ENCODE assay signal across 19 cellular contexts in the genomic region with DNA sequence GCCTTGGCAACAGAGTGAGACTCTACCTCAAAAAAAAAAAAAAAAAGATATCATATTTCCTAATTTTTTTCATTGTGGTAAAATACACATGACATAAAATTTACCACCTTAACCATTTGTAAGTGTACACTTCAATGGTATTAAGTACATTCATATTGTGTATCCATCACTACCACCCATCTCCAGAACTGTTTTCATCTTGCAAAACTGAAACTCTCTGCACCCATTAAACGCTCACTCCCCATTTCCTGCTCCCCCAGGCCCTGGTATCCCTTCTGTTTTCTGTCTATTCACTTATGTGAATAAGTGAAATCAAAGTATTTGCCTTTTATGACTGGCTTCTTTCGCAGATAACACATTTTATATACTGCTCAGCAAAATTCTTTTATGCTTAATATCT. TPM values are rescaled to one million over a fixed set of nuclear protein-coding genes. Genes with fewer than 3 reads are reported as not detected.
DNase-seq lines count a peak whose midpoint lies in the region; ATAC-seq, FAIRE-seq and TF ChIP-seq lines count a peak whose summit lies in the region.
"Had no signal": no experiment of that assay in that cellular context is flagged by ENCODE, and none has a peak within 500 bp of the region (broad histone marks: within the 10 kb centered on the region; RNA-seq: fewer than 3 reads in every experiment).

No MANE protein-coding gene starts in this region.

- peaks cover 77% of the 10 kb centered on the region for H3K4me1 ChIP-seq in CD4-positive, CD25-positive, alpha-beta regulatory T cell (ENCODE audit: control insufficient read depth, insufficient read depth, low read length, poor library complexity, severe bottlenecking)
- H3K4me1 ChIP-seq in CD8-positive, alpha-beta memory T cell (ENCODE audit: insufficient read depth, low read length) = peaks cover 85% of the 10 kb centered on the region

- no peak for FAIRE-seq in GM12892 (lab: Jason Lieb, UNC)
- FAIRE-seq: bronchial epithelial cell, GM19239 had no signal

- intact Hi-C loops in activated T-helper 2 cell treated with anti-CD3 and anti-CD28 coated beads, Interferon-gamma antibody, Interleukin-2, Interleukin-4, amounts not matched to agents 10 μg/mL and 5 μg/mL and 100 μg/mL, durations not matched to agents 14 hours and 24 hours and 36 hours (cut with micrococcal nuclease) = no loop called here

- no peak overlapping the region for H3K4me3 ChIP-seq in CD4-positive, CD25-positive, alpha-beta regulatory T cell (ENCODE audit: low read depth, low read length)
- H3K4me3 ChIP-seq in CD8-positive, alpha-beta memory T cell (ENCODE audit: low read length) = no peak overlapping the region
- H3K4me3 ChIP-seq: BLaER1, thyroid gland had no signal

- H3K9me3 Mint-ChIP-seq in CD4-positive, CD25-positive, alpha-beta regulatory T cell = no peaks in the 10 kb centered on the region
- H3K9me3 Mint-ChIP-seq in CD8-positive, alpha-beta memory T cell = no peaks in the 10 kb centered on the region
- H3K9me3 Mint-ChIP-seq in activated T-helper 2 cell treated with anti-CD3 and anti-CD28 coated beads, Interferon-gamma antibody, Interleukin-2, Interleukin-4, amounts not matched to agents 10 μg/mL and 5 μg/mL and 100 μg/mL, durations not matched to agents 14 hours and 24 hours and 36 hours = no peaks in the 10 kb centered on the region
- no peaks in the 10 kb centered on the region for H3K9me3 Mint-ChIP-seq in naive B cell
- H3K9me3 Mint-ChIP-seq: mesothelial cell of epicardium had no signal

- POLR2A ChIA-PET in CD8-positive, alpha-beta memory T cell (lab: Charles Lee) = interaction anchor here (0.9 kb wide), 1 partner anchor 11 kb away, joined by 3 read pairs; no protein-coding TSS in a partner anchor

- H3K36me3 ChIP-seq in CD4-positive, CD25-positive, alpha-beta regulatory T cell (ENCODE audit: control insufficient read depth, insufficient read depth, low read length) = peaks cover 35% of the 10 kb centered on the region
- H3K36me3 ChIP-seq in CD8-positive, alpha-beta memory T cell (ENCODE audit: insufficient read depth, low read length) = peaks cover 23% of the 10 kb centered on the region

- CTCF ChIA-PET in CD8-positive, alpha-beta memory T cell (lab: Charles Lee) = interaction anchor here (1.9 kb wide), 1 partner anchor 34 kb away, joined by 4 read pairs; no protein-coding TSS in a partner anchor

- H3K4me3 Mint-ChIP-seq in CD4-positive, CD25-positive, alpha-beta regulatory T cell = peak overlapping the region; percentile 1 to 62 (median 46)
- H3K4me3 Mint-ChIP-seq in CD8-positive, alpha-beta memory T cell = peak overlapping the region in 5 of 7 donors; percentile 6 to 65 (median 30)
- no peak overlapping the region for H3K4me3 Mint-ChIP-seq in activated T-helper 2 cell treated with anti-CD3 and anti-CD28 coated beads, Interferon-gamma antibody, Interleukin-2, Interleukin-4, amounts not matched to agents 10 μg/mL and 5 μg/mL and 100 μg/mL, durations not matched to agents 14 hours and 24 hours and 36 hours (ENCODE audit: low read depth)
- no peak overlapping the region for H3K4me3 Mint-ChIP-seq in naive B cell
- H3K4me3 Mint-ChIP-seq: mesothelial cell of epicardium had no signal

- peaks cover 23 to 83% (median 39%) of the 10 kb centered on the region in 4 donors for H3K4me1 Mint-ChIP-seq in CD4-positive, CD25-positive, alpha-beta regulatory T cell
- peaks cover 55 to 78% (median 62%) of the 10 kb centered on the region in 3 donors for H3K4me1 Mint-ChIP-seq in CD8-positive, alpha-beta memory T cell
- H3K4me1 Mint-ChIP-seq in activated T-helper 2 cell treated with anti-CD3 and anti-CD28 coated beads, Interferon-gamma antibody, Interleukin-2, Interleukin-4, amounts not matched to agents 10 μg/mL and 5 μg/mL and 100 μg/mL, durations not matched to agents 14 hours and 24 hours and 36 hours (ENCODE audit: low read depth) = peaks cover 44% of the 10 kb centered on the region
- peaks cover 18 to 38% (median 19%) of the 10 kb centered on the region in 3 donors for H3K4me1 Mint-ChIP-seq in naive B cell
- H3K4me1 Mint-ChIP-seq: mesothelial cell of epicardium had no signal

- no peak for TF ChIP-seq POLR2A in GM12892 (IDR thresholded peaks at IDR 0.05; ENCODE audit: low read depth, low read length)

- ATAC-seq in CD4-positive, CD25-positive, alpha-beta regulatory T cell (ENCODE audit: low read depth in 2 of 2) = no peak
- no peak for ATAC-seq in naive B cell (ENCODE audit: low read depth in 2 of 2)

- H3K27ac Mint-ChIP-seq in CD4-positive, CD25-positive, alpha-beta regulatory T cell = peak overlapping the region; percentile 33 to 93 (median 53)
- peak overlapping the region; percentile 54 to 97 (median 80) for H3K27ac Mint-ChIP-seq in CD8-positive, alpha-beta memory T cell
- peak overlapping the region; percentile 71 for H3K27ac Mint-ChIP-seq in activated T-helper 2 cell treated with anti-CD3 and anti-CD28 coated beads, Interferon-gamma antibody, Interleukin-2, Interleukin-4, amounts not matched to agents 10 μg/mL and 5 μg/mL and 100 μg/mL, durations not matched to agents 14 hours and 24 hours and 36 hours
- H3K27ac Mint-ChIP-seq in naive B cell = peak overlapping the region in 4 of 6 donors; percentile 3 to 91 (median 23)
- H3K27ac Mint-ChIP-seq: mesothelial cell of epicardium had no signal

- H3K9me3 ChIP-seq in CD4-positive, CD25-positive, alpha-beta regulatory T cell (ENCODE audit: control insufficient read depth in 2 of 2, low read length in 2 of 2) = no peaks in the 10 kb centered on the region
- no peaks in the 10 kb centered on the region for H3K9me3 ChIP-seq in CD8-positive, alpha-beta memory T cell (ENCODE audit: low read length)
- H3K9me3 ChIP-seq: BLaER1, thyroid gland had no signal

- DNase-seq in CD4-positive, CD25-positive, alpha-beta regulatory T cell = peak in 1 of 3 donors; percentile 78
- no peak for DNase-seq in CD8-positive, alpha-beta memory T cell
- DNase-seq in activated T-helper 2 cell treated with anti-CD3 and anti-CD28 coated beads, Interferon-gamma antibody, Interleukin-2, Interleukin-4, amounts not matched to agents 10 μg/mL and 5 μg/mL and 100 μg/mL, durations not matched to agents 14 hours and 24 hours and 36 hours (ENCODE audit: low spot score) = peak; percentile 31
- DNase-seq in naive B cell (no peak), anterior cingulate cortex (lab: John Stamatoyannopoulos, UW) (no peak), NCI-H69 (lab: John Stamatoyannopoulos, UW) (no peak), GM12892 (ENCODE audit: insufficient read length) (no peak)
- DNase-seq: activated CD4-positive, alpha-beta T cell treated with anti-CD3 and anti-CD28 coated beads for 1 hour; activated effector memory CD4-positive, alpha-beta T cell treated with Interleukin-2 at 50 U/mL for 16 hours; hippocampal formation; NCI-H1694; NCI-H510A; Right ventricle myocardium superior; stimulated activated CD4-positive, alpha-beta T cell treated with anti-CD3 and anti-CD28 coated beads, Interleukin-4, amount 100 ng/mL, for 1 hour had no signal

- H3K27ac ChIP-seq in CD4-positive, CD25-positive, alpha-beta regulatory T cell (ENCODE audit: insufficient read depth, low read length, poor library complexity, severe bottlenecking) = peak overlapping the region; percentile 63
- H3K27ac ChIP-seq in CD8-positive, alpha-beta memory T cell (ENCODE audit: low read depth, low read length) = no peak overlapping the region
- H3K27ac ChIP-seq: BLaER1, thyroid gland had no signal

- peaks cover 41% of the 10 kb centered on the region for H3K36me3 Mint-ChIP-seq in CD4-positive, CD25-positive, alpha-beta regulatory T cell
- H3K36me3 Mint-ChIP-seq in CD8-positive, alpha-beta memory T cell = peaks cover 0 to 49% (median 13%) of the 10 kb centered on the region in 3 donors
- peaks cover 54% of the 10 kb centered on the region for H3K36me3 Mint-ChIP-seq in activated T-helper 2 cell treated with anti-CD3 and anti-CD28 coated beads, Interferon-gamma antibody, Interleukin-2, Interleukin-4, amounts not matched to agents 10 μg/mL and 5 μg/mL and 100 μg/mL, durations not matched to agents 14 hours and 24 hours and 36 hours (ENCODE audit: low read depth)
- H3K36me3 Mint-ChIP-seq in naive B cell = peaks cover 0 to 4% of the 10 kb centered on the region in 2 donors

- no peaks in the 10 kb centered on the region for H3K27me3 ChIP-seq in CD4-positive, CD25-positive, alpha-beta regulatory T cell (ENCODE audit: control insufficient read depth, insufficient read depth, low read length)
- H3K27me3 ChIP-seq in CD8-positive, alpha-beta memory T cell (ENCODE audit: insufficient read depth, low read length, poor library complexity, severe bottlenecking) = no peaks in the 10 kb centered on the region
- H3K27me3 ChIP-seq: BLaER1, thyroid gland had no signal

- H3K27me3 Mint-ChIP-seq in CD4-positive, CD25-positive, alpha-beta regulatory T cell = no peaks in the 10 kb centered on the region
- H3K27me3 Mint-ChIP-seq in CD8-positive, alpha-beta memory T cell = no peaks in the 10 kb centered on the region
- no peaks in the 10 kb centered on the region for H3K27me3 Mint-ChIP-seq in activated T-helper 2 cell treated with anti-CD3 and anti-CD28 coated beads, Interferon-gamma antibody, Interleukin-2, Interleukin-4, amounts not matched to agents 10 μg/mL and 5 μg/mL and 100 μg/mL, durations not matched to agents 14 hours and 24 hours and 36 hours (ENCODE audit: low read depth)
- no peaks in the 10 kb centered on the region for H3K27me3 Mint-ChIP-seq in naive B cell

RNA-seq across cellular contexts. Expression of gene LRRC8A, which starts 12.8 kb away (rescaled TPM):
- total RNA-seq in CD4-positive, CD25-positive, alpha-beta regulatory T cell = 39.7 TPM
- polyA plus RNA-seq in CD4-positive, CD25-positive, alpha-beta regulatory T cell = 10 to 100 TPM; 29.3 to 35.0 (median 31.3) TPM
- total RNA-seq in CD8-positive, alpha-beta memory T cell = 10 to 100 TPM; 27.3 to 27.6 TPM
- 42.7 TPM for polyA plus RNA-seq in CD8-positive, alpha-beta memory T cell
- total RNA-seq in activated T-helper 2 cell treated with anti-CD3 and anti-CD28 coated beads, Interferon-gamma antibody, Interleukin-2, Interleukin-4, amounts not matched to agents 10 μg/mL and 5 μg/mL and 100 μg/mL, durations not matched to agents 14 hours and 24 hours and 36 hours = 24.9 and 25.4 TPM in 2 replicates
- polyA plus RNA-seq in naive B cell (ENCODE audit: low read depth in 6 of 6) = 10 to 100 TPM in 5 of 6 donors, 1 to 10 TPM in 1; 8.7 to 25.5 (median 14.6) TPM
- polyA plus RNA-seq in GM12892 (2012; ENCODE audit: missing spikeins) = 3.0 TPM

RNA-seq across cellular contexts. Expression of gene KYAT1, which starts 13.0 kb away (rescaled TPM):
- total RNA-seq in CD4-positive, CD25-positive, alpha-beta regulatory T cell = 8.2 TPM
- polyA plus RNA-seq in CD4-positive, CD25-positive, alpha-beta regulatory T cell = 10 to 100 TPM; 11.3 to 15.7 (median 11.6) TPM
- total RNA-seq in CD8-positive, alpha-beta memory T cell = 10 to 100 TPM in 1 of 2 experiments, 1 to 10 TPM in 1; 8.9 to 10.4 TPM
- polyA plus RNA-seq in CD8-positive, alpha-beta memory T cell = 8.8 TPM
- 13.6 and 14.0 TPM in 2 replicates for total RNA-seq in activated T-helper 2 cell treated with anti-CD3 and anti-CD28 coated beads, Interferon-gamma antibody, Interleukin-2, Interleukin-4, amounts not matched to agents 10 μg/mL and 5 μg/mL and 100 μg/mL, durations not matched to agents 14 hours and 24 hours and 36 hours
- 1 to 10 TPM; 7.0 to 9.7 (median 8.5) TPM for polyA plus RNA-seq in naive B cell (ENCODE audit: low read depth in 6 of 6)
- 9.7 TPM for polyA plus RNA-seq in GM12892 (2012; ENCODE audit: missing spikeins)

RNA-seq across cellular contexts. Expression of gene PHYHD1, which starts 26.0 kb away (rescaled TPM):
- total RNA-seq in CD4-positive, CD25-positive, alpha-beta regulatory T cell = 0.52 TPM
- polyA plus RNA-seq in CD4-positive, CD25-positive, alpha-beta regulatory T cell = under 1 TPM in 2 of 4 donors, not detected in 2; 0.40 to 0.60 TPM
- total RNA-seq in CD8-positive, alpha-beta memory T cell = under 1 TPM in 1 of 2 experiments, not detected in 1; 0.20 TPM
- 0.64 TPM for polyA plus RNA-seq in CD8-positive, alpha-beta memory T cell
- 0.44 and 0.68 TPM in 2 replicates for total RNA-seq in activated T-helper 2 cell treated with anti-CD3 and anti-CD28 coated beads, Interferon-gamma antibody, Interleukin-2, Interleukin-4, amounts not matched to agents 10 μg/mL and 5 μg/mL and 100 μg/mL, durations not matched to agents 14 hours and 24 hours and 36 hours
- polyA plus RNA-seq in naive B cell (ENCODE audit: low read depth in 6 of 6) = under 1 TPM in 2 of 6 donors, not detected in 4; 0.34 to 0.39 TPM
- 1.1 TPM for polyA plus RNA-seq in GM12892 (2012; ENCODE audit: missing spikeins)

RNA-seq across cellular contexts. Expression of gene DOLK, which starts 52.6 kb away (rescaled TPM):
- 6.1 TPM for total RNA-seq in CD4-positive, CD25-positive, alpha-beta regulatory T cell
- polyA plus RNA-seq in CD4-positive, CD25-positive, alpha-beta regulatory T cell = 10 to 100 TPM in 2 of 4 donors, 1 to 10 TPM in 2; 7.6 to 12.3 (median 9.7) TPM
- total RNA-seq in CD8-positive, alpha-beta memory T cell = 10 to 100 TPM; 15.3 to 17.1 TPM
- 6.8 TPM for polyA plus RNA-seq in CD8-positive, alpha-beta memory T cell
- 13.0 and 13.3 TPM in 2 replicates for total RNA-seq in activated T-helper 2 cell treated with anti-CD3 and anti-CD28 coated beads, Interferon-gamma antibody, Interleukin-2, Interleukin-4, amounts not matched to agents 10 μg/mL and 5 μg/mL and 100 μg/mL, durations not matched to agents 14 hours and 24 hours and 36 hours
- 10 to 100 TPM in 4 of 6 donors, 1 to 10 TPM in 2; 9.3 to 14.2 (median 10.4) TPM for polyA plus RNA-seq in naive B cell (ENCODE audit: low read depth in 6 of 6)
- 5.0 TPM for polyA plus RNA-seq in GM12892 (2012; ENCODE audit: missing spikeins)

RNA-seq across cellular contexts. Expression of gene NUP188, which starts 52.7 kb away (rescaled TPM):
- total RNA-seq in CD4-positive, CD25-positive, alpha-beta regulatory T cell = 74.3 TPM
- polyA plus RNA-seq in CD4-positive, CD25-positive, alpha-beta regulatory T cell = 10 to 100 TPM; 20.8 to 23.4 (median 21.8) TPM
- 100 to 1,000 TPM; 144 to 150 TPM for total RNA-seq in CD8-positive, alpha-beta memory T cell
- polyA plus RNA-seq in CD8-positive, alpha-beta memory T cell = 41.3 TPM
- 161 and 175 TPM in 2 replicates for total RNA-seq in activated T-helper 2 cell treated with anti-CD3 and anti-CD28 coated beads, Interferon-gamma antibody, Interleukin-2, Interleukin-4, amounts not matched to agents 10 μg/mL and 5 μg/mL and 100 μg/mL, durations not matched to agents 14 hours and 24 hours and 36 hours
- polyA plus RNA-seq in naive B cell (ENCODE audit: low read depth in 6 of 6) = 10 to 100 TPM; 20.2 to 30.2 (median 24.7) TPM
- polyA plus RNA-seq in GM12892 (2012; ENCODE audit: missing spikeins) = 44.5 TPM

Comparison
In these comparisons a context has a peak if more than half of its experiments do, and no peak if none do; other contexts are left out.
1. H3K27ac Mint-ChIP-seq: peak in every context shown above with its lines; median percentile 80 in CD8-positive, alpha-beta memory T cell; 71 in activated T-helper 2 cell treated with anti-CD3 and anti-CD28 coated beads, Interferon-gamma antibody, Interleukin-2, Interleukin-4, amounts not matched to agents 10 μg/mL and 5 μg/mL and 100 μg/mL, durations not matched to agents 14 hours and 24 hours and 36 hours; 53 in CD4-positive, CD25-positive, alpha-beta regulatory T cell; 23 in naive B cell.
2. H3K4me3 Mint-ChIP-seq: peak in CD4-positive, CD25-positive, alpha-beta regulatory T cell (4 of 4) and CD8-positive, alpha-beta memory T cell (5 of 7); none in activated T-helper 2 cell treated with anti-CD3 and anti-CD28 coated beads, Interferon-gamma antibody, Interleukin-2, Interleukin-4, amounts not matched to agents 10 μg/mL and 5 μg/mL and 100 μg/mL, durations not matched to agents 14 hours and 24 hours and 36 hours (single experiment) and naive B cell (0 of 8).